ENCODE assay signal across 1 cellular context in genomic region chr1:39576016-39576657, GRCh38.
TF ChIP-seq lines count a peak whose summit lies in the region.

No MANE protein-coding gene starts in this region.

TF ChIP-seq in HepG2, 621 proteins besides CTCF, POLR2A, EP300 and RAD21 (continued from another document):
- TF ChIP-seq ASH2L (IDR thresholded peaks at IDR 0.05; ENCODE audit: insufficient read length, low read depth, low read length) = peak; percentile 17
- no peak; the same call in 1 of the 2 replicates for TF ChIP-seq ZNF543 (CRISPR knock-in tag; IDR thresholded peaks at IDR 0.05)
- TF ChIP-seq, protein P1, sequence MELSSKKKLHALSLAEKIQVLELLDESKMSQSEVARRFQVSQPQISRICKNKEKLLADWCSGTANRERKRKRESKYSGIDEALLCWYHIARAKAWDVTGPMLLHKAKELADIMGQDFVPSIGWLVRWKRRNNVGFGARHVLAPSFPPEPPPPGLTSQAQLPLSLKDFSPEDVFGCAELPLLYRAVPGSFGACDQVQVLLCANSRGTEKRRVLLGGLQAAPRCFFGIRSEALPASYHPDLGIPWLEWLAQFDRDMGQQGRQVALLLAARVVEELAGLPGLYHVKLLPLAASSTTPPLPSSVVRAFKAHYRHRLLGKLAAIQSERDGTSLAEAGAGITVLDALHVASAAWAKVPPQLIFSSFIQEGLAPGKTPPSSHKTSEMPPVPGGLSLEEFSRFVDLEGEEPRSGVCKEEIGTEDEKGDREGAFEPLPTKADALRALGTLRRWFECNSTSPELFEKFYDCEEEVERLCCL (CRISPR knock-in tag; IDR thresholded peaks at IDR 0.05; ENCODE audit: borderline replicate concordance) = no peak
- TF ChIP-seq SRSF1 (optimal IDR thresholded peaks at IDR 0.05; ENCODE audit: low read depth, low read length) = no peak
- no peak for TF ChIP-seq ZNF652 (CRISPR knock-in tag; IDR thresholded peaks at IDR 0.05; ENCODE audit: borderline replicate concordance, low read depth)
- 0 out of 2 replicates have a peak, but pooled peaks have one; percentile 0 for TF ChIP-seq RBFOX2 (IDR thresholded peaks at IDR 0.05; ENCODE audit: low read depth, low read length)
- TF ChIP-seq TEAD3 (CRISPR knock-in tag; optimal IDR thresholded peaks at IDR 0.05; ENCODE audit: borderline replicate concordance) = no peak
- TF ChIP-seq ZNF850 (CRISPR knock-in tag; conservative IDR thresholded peaks at IDR 0.05) = 0 out of 2 replicates have a peak, but pooled peaks have one; percentile 46
- TF ChIP-seq GFI1 (CRISPR knock-in tag; IDR thresholded peaks at IDR 0.05; ENCODE audit: borderline replicate concordance) = no peak
- TF ChIP-seq ZNF354B (CRISPR knock-in tag; IDR thresholded peaks at IDR 0.05) = no peak
- no peak for TF ChIP-seq ZBTB21 (CRISPR knock-in tag; IDR thresholded peaks at IDR 0.05)
- TF ChIP-seq ZFP82 (CRISPR knock-in tag; IDR thresholded peaks at IDR 0.05; ENCODE audit: borderline replicate concordance) = peak; percentile 77; the same call in 1 of the 2 replicates
- TF ChIP-seq, protein P2, sequence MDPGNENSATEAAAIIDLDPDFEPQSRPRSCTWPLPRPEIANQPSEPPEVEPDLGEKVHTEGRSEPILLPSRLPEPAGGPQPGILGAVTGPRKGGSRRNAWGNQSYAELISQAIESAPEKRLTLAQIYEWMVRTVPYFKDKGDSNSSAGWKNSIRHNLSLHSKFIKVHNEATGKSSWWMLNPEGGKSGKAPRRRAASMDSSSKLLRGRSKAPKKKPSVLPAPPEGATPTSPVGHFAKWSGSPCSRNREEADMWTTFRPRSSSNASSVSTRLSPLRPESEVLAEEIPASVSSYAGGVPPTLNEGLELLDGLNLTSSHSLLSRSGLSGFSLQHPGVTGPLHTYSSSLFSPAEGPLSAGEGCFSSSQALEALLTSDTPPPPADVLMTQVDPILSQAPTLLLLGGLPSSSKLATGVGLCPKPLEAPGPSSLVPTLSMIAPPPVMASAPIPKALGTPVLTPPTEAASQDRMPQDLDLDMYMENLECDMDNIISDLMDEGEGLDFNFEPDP (CRISPR knock-in tag; conservative IDR thresholded peaks at IDR 0.05) = no peak
- TF ChIP-seq KLF16 (CRISPR knock-in tag; IDR thresholded peaks at IDR 0.05) = peak in 1 of 2 experiments; percentile 11; a peak in 1 of 4 replicates
- 0 out of 2 replicates have a peak, but pooled peaks have one; percentile 1 for TF ChIP-seq REL (CRISPR knock-in tag; conservative IDR thresholded peaks at IDR 0.05)
- TF ChIP-seq ARID5B (CRISPR knock-in tag; IDR thresholded peaks at IDR 0.05) = no peak
- TF ChIP-seq ZNF761 (CRISPR knock-in tag; conservative IDR thresholded peaks at IDR 0.05) = no peak
- no peak for TF ChIP-seq ZNF451 (CRISPR knock-in tag; IDR thresholded peaks at IDR 0.05)
- TF ChIP-seq SRF (IDR thresholded peaks at IDR 0.05; ENCODE audit: low read depth, low read length) = no peak
- no peak for TF ChIP-seq RFX5 (IDR thresholded peaks at IDR 0.05; ENCODE audit: low read depth, low read length)
- no peak for TF ChIP-seq ZNF124 (CRISPR knock-in tag; IDR thresholded peaks at IDR 0.05)
- no peak for TF ChIP-seq ZBTB14 (CRISPR knock-in tag; IDR thresholded peaks at IDR 0.05)
- TF ChIP-seq ZNF788 (CRISPR knock-in tag; IDR thresholded peaks at IDR 0.05; ENCODE audit: borderline replicate concordance) = no peak
- no peak for TF ChIP-seq MATR3 (CRISPR knock-in tag; IDR thresholded peaks at IDR 0.05)
- TF ChIP-seq ZBTB7B (CRISPR knock-in tag; IDR thresholded peaks at IDR 0.05) = no peak
- TF ChIP-seq RBM22 (optimal IDR thresholded peaks at IDR 0.05; ENCODE audit: low read length) = peak; percentile 14
- no peak for TF ChIP-seq POLR2AphosphoS5 (IDR thresholded peaks at IDR 0.05; ENCODE audit: low read depth, low read length)
- no peak for TF ChIP-seq ZMYM2 (CRISPR knock-in tag; IDR thresholded peaks at IDR 0.05)
- TF ChIP-seq, protein P3, sequence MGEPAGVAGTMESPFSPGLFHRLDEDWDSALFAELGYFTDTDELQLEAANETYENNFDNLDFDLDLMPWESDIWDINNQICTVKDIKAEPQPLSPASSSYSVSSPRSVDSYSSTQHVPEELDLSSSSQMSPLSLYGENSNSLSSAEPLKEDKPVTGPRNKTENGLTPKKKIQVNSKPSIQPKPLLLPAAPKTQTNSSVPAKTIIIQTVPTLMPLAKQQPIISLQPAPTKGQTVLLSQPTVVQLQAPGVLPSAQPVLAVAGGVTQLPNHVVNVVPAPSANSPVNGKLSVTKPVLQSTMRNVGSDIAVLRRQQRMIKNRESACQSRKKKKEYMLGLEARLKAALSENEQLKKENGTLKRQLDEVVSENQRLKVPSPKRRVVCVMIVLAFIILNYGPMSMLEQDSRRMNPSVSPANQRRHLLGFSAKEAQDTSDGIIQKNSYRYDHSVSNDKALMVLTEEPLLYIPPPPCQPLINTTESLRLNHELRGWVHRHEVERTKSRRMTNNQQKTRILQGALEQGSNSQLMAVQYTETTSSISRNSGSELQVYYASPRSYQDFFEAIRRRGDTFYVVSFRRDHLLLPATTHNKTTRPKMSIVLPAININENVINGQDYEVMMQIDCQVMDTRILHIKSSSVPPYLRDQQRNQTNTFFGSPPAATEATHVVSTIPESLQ (CRISPR knock-in tag; conservative IDR thresholded peaks at IDR 0.05) = no peak
- TF ChIP-seq NFKB2 (CRISPR knock-in tag; IDR thresholded peaks at IDR 0.05; ENCODE audit: borderline replicate concordance) = 0 out of 2 replicates have a peak, but pooled peaks have one; percentile 3
- TF ChIP-seq BCL6 (CRISPR knock-in tag; IDR thresholded peaks at IDR 0.05) = no peak
- TF ChIP-seq ZNF609 (CRISPR knock-in tag; IDR thresholded peaks at IDR 0.05; ENCODE audit: borderline replicate concordance) = no peak
- no peak for TF ChIP-seq SRSF9 (IDR thresholded peaks at IDR 0.05; ENCODE audit: borderline replicate concordance, insufficient read depth, low read depth, low read length, poor library complexity, severe bottlenecking)
- no peak for TF ChIP-seq ZNF234 (CRISPR knock-in tag; conservative IDR thresholded peaks at IDR 0.05)
